In the genomic region with DNA sequence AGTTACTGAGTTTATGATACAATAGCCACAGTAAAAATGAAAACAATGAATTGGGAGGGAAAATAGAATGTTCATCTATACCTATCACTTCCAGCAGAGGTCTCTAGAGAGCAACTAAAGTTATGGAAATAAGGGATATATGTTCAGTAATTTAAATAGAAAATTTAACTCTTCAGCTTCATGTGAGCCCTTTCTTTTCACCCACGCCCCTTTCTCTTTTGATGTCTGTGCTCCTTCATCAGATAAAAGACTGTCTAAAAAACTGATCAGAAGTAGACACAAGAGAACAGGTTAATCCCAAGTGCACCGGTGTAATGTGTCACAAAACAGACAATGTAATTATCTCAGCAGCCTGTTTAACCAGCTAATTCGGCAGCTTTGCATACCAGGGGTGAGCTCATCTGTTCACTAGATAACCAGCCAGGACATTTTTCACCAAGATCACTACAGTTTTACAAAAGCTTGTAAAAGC, we compare ENCODE assay signal across 1 cellular context.
TF ChIP-seq lines count a peak whose summit lies in the region.

No MANE protein-coding gene starts in this region.

TF ChIP-seq in WTC11, 78 proteins besides CTCF, POLR2A, EP300 and RAD21 (continued from another document):
- TF ChIP-seq NR1H2 (CRISPR knock-in tag; IDR thresholded peaks at IDR 0.05) = no peak
- TF ChIP-seq, protein P1, sequence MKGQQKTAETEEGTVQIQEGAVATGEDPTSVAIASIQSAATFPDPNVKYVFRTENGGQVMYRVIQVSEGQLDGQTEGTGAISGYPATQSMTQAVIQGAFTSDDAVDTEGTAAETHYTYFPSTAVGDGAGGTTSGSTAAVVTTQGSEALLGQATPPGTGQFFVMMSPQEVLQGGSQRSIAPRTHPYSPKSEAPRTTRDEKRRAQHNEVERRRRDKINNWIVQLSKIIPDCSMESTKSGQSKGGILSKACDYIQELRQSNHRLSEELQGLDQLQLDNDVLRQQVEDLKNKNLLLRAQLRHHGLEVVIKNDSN (CRISPR knock-in tag; IDR thresholded peaks at IDR 0.05) = no peak
- no peak for TF ChIP-seq RORB (CRISPR knock-in tag; IDR thresholded peaks at IDR 0.05)
